ENCODE assay signal across 37 cellular contexts in genomic region chr4:29453421-29453820, GRCh38.
"Had no signal": no experiment of that assay in that cellular context is flagged by ENCODE, and none has a peak within 500 bp of the region (broad histone marks: within the 10 kb centered on the region; RNA-seq: fewer than 3 reads in every experiment).

No MANE protein-coding gene starts in this region.

- H3K27ac Mint-ChIP-seq: activated CD8-positive, alpha-beta T cell treated with anti-CD3 and anti-CD28 coated beads for 36 hours; activated naive CD8-positive, alpha-beta T cell treated with anti-CD3 and anti-CD28 coated beads for 36 hours; activated T-cell treated with anti-CD3 and anti-CD28 coated beads, Interleukin-2, amount 50 U/mL, for 72 hours; activated T-helper 17 cell treated with anti-CD3 and anti-CD28 coated beads, Interleukin-2, amount 50 U/mL, for 72 hours had no signal

- H3K27ac ChIP-seq: ascending aorta, cardiac muscle cell, KMS-11, PC-9, RWPE1, WERI-Rb-1 had no signal

- H3K27me3 Mint-ChIP-seq: activated CD8-positive, alpha-beta T cell treated with anti-CD3 and anti-CD28 coated beads for 36 hours; activated naive CD8-positive, alpha-beta T cell treated with anti-CD3 and anti-CD28 coated beads for 36 hours; activated T-helper 17 cell treated with anti-CD3 and anti-CD28 coated beads, Interleukin-2, amount 50 U/mL, for 72 hours; central memory CD8-positive, alpha-beta T cell had no signal

- H3K4me3 ChIP-seq: ascending aorta, cardiac muscle cell, PC-9 had no signal

- H3K9me3 ChIP-seq: ascending aorta had no signal

- H3K27me3 ChIP-seq: ascending aorta, cardiac muscle cell had no signal

- H3K4me1 Mint-ChIP-seq: activated naive CD8-positive, alpha-beta T cell treated with anti-CD3 and anti-CD28 coated beads for 36 hours; activated T-helper 17 cell treated with anti-CD3 and anti-CD28 coated beads, Interleukin-2, amount 50 U/mL, for 72 hours; central memory CD8-positive, alpha-beta T cell had no signal

- H2AFZ ChIP-seq: PC-9 had no signal

- H3K4me2 ChIP-seq: KMS-11, PC-9 had no signal

- H3K4me1 ChIP-seq: ascending aorta had no signal

- H3K36me3 ChIP-seq: ascending aorta, cardiac muscle cell, WERI-Rb-1 had no signal

- H3K36me3 Mint-ChIP-seq: activated naive CD8-positive, alpha-beta T cell treated with anti-CD3 and anti-CD28 coated beads for 36 hours had no signal

- H3K9ac ChIP-seq: KMS-11 had no signal

- FAIRE-seq: RCC 7860 had no signal

- ATAC-seq: activated CD8-positive, alpha-beta T cell treated with anti-CD3 and anti-CD28 coated beads for 36 hours; activated T-cell treated with anti-CD3 and anti-CD28 coated beads, Interleukin-2, amount 50 U/mL, for 72 hours; activated T-helper 17 cell treated with anti-CD3 and anti-CD28 coated beads, Interleukin-2, amount 50 U/mL, for 72 hours; Right ventricle myocardium inferior; SK-N-SH treated with all-trans-retinoic acid at 6 μM for 48 hours had no signal

- H3K4me3 Mint-ChIP-seq: activated CD8-positive, alpha-beta T cell treated with anti-CD3 and anti-CD28 coated beads for 36 hours; activated naive CD8-positive, alpha-beta T cell treated with anti-CD3 and anti-CD28 coated beads for 36 hours; activated T-cell treated with anti-CD3 and anti-CD28 coated beads, Interleukin-2, amount 50 U/mL, for 72 hours; activated T-helper 17 cell treated with anti-CD3 and anti-CD28 coated beads, Interleukin-2, amount 50 U/mL, for 72 hours; central memory CD8-positive, alpha-beta T cell had no signal

- DNase-seq: activated CD4-positive, alpha-beta T cell treated with anti-CD3 and anti-CD28 coated beads for 1 hour; activated CD4-positive, alpha-beta T cell treated with anti-CD3 and anti-CD28 coated beads for 48 hours; activated CD4-positive, alpha-beta T cell treated with anti-CD3 and anti-CD28 coated beads, Interleukin-2, amount 50 U/mL, for 4 hours; activated CD4-positive, CD25-positive, alpha-beta regulatory T cell; activated CD8-positive, alpha-beta T cell treated with anti-CD3 and anti-CD28 coated beads for 36 hours; activated effector memory CD4-positive, alpha-beta T cell treated with anti-CD3 and anti-CD28 coated beads, Interleukin-2, amount 50 U/mL, for 16 hours; activated naive CD4-positive, alpha-beta T cell; activated naive CD4-positive, alpha-beta T cell treated with anti-CD3 and anti-CD28 coated beads, Interleukin-2, amount 50 U/mL, for 16 hours; activated naive CD8-positive, alpha-beta T cell treated with anti-CD3 and anti-CD28 coated beads for 36 hours; activated T-cell treated with anti-CD3 and anti-CD28 coated beads, Interleukin-2, amount 50 U/mL, for 1 hour; activated T-cell treated with anti-CD3 and anti-CD28 coated beads, Interleukin-2, amount 50 U/mL, for 72 hours; amygdala; NCI-H1105; NCI-H1417 treated with DMSO at 0.1 percent for 48 hours; NCI-H187 treated with DMSO at 0.1 percent for 48 hours; NCI-H2081; NCI-H2171; NCI-H510A; NCI-H526 treated with DMSO at 0.1 percent for 48 hours; NCI-H774; NK-92 treated with Interleukin-12 subunit alpha and Interleukin-12 subunit beta, amount 100 ng/mL, for 24 hours; PC-9; SIG-M5; SW 1271; T-helper 1 cell; T-helper 2 cell; T-helper 9 cell; WERI-Rb-1 had no signal
